In genomic region chr7:114086491-114086905, GRCh38 we compare ENCODE assay signal across 8 cellular contexts.
DNase-seq lines count a peak whose midpoint lies in the region; ATAC-seq and TF ChIP-seq lines count a peak whose summit lies in the region.

No MANE protein-coding gene starts in this region.

- H3K27me3 Mint-ChIP-seq in activated CD4-positive, alpha-beta memory T cell treated with anti-CD3 and anti-CD28 coated beads, Interleukin-2, amount 10 ng/mL, durations not matched to agents 7 days and 5 days: peaks cover 71% of the 10 kb centered on the region

- 0 to 4% (median 1%) methylated on average over 16 to 37 of the region's 37 CpGs for WGBS in heart left ventricle, 4 donors

- no peak for TF ChIP-seq CTCF in heart left ventricle (IDR thresholded peaks at IDR 0.05)

- H3K27ac ChIP-seq in ACC112 (ENCODE audit: low read depth, low read length) (no peak overlapping the region), heart left ventricle (peak overlapping the region; percentile 14 to 92 (median 79))

- H3K27me3 ChIP-seq in ACC112 (ENCODE audit: insufficient read depth, low read length): peaks cover 27% of the 10 kb centered on the region
- H3K27me3 ChIP-seq in heart left ventricle: peaks cover 5 to 97% (median 62%) of the 10 kb centered on the region in 9 donors

- intact Hi-C loops in heart left ventricle (cut with DNase I): loop anchor here in 7 of 10 donors (10.0 kb wide), 7 partner anchors 318 to 1128 kb away; partner anchors contain the start of gene FOXP2 (in 2 of the 7)

- H3K4me1 Mint-ChIP-seq in activated CD4-positive, alpha-beta memory T cell treated with anti-CD3 and anti-CD28 coated beads, Interleukin-2, amount 10 ng/mL, durations not matched to agents 7 days and 5 days: peaks cover 41% of the 10 kb centered on the region

- peak overlapping the region; percentile 73 for H3K4me3 Mint-ChIP-seq in activated CD4-positive, alpha-beta memory T cell treated with anti-CD3 and anti-CD28 coated beads, Interleukin-2, amount 10 ng/mL, durations not matched to agents 7 days and 5 days

- H2AFZ ChIP-seq in ACC112 (ENCODE audit: low read length, unreplicated experiment): peak overlapping the region; percentile 89

- H3K4me3 ChIP-seq in ACC112 (ENCODE audit: low read depth, low read length) (peak overlapping the region; percentile 91), heart left ventricle (peak overlapping the region; percentile 22 to 73 (median 61))

- H3K9me3 ChIP-seq in heart left ventricle: no peaks in the 10 kb centered on the region

- TF ChIP-seq POLR2A in heart left ventricle (IDR thresholded peaks at IDR 0.05): no peak

- peak; percentile 39 for ATAC-seq in GM21526 (IDR thresholded peaks at IDR 0.05; ENCODE audit: low FRiP score, unreplicated experiment)
- ATAC-seq in heart left ventricle: peak in 2 of 4 donors; percentile 25 to 39
- ATAC-seq in GM18867 (IDR thresholded peaks at IDR 0.05; ENCODE audit: unreplicated experiment): no peak
- no peak for ATAC-seq in GM18870 (IDR thresholded peaks at IDR 0.05; ENCODE audit: unreplicated experiment)

- CTCF ChIA-PET in activated CD4-positive, alpha-beta memory T cell treated with anti-CD3 and anti-CD28 coated beads, Interleukin-2, amount 10 ng/mL, durations not matched to agents 7 days and 5 days (lab: Charles Lee): no interaction called here

- no peaks in the 10 kb centered on the region for H3K9me3 Mint-ChIP-seq in activated CD4-positive, alpha-beta memory T cell treated with anti-CD3 and anti-CD28 coated beads, Interleukin-2, amount 10 ng/mL, durations not matched to agents 7 days and 5 days

- H3K27ac Mint-ChIP-seq in activated CD4-positive, alpha-beta memory T cell treated with anti-CD3 and anti-CD28 coated beads, Interleukin-2, amount 10 ng/mL, durations not matched to agents 7 days and 5 days: no peak overlapping the region

- no peaks in the 10 kb centered on the region for H3K36me3 ChIP-seq in ACC112 (ENCODE audit: insufficient read depth, low read length)
- no peaks in the 10 kb centered on the region for H3K36me3 ChIP-seq in heart left ventricle

- H3K36me3 Mint-ChIP-seq in activated CD4-positive, alpha-beta memory T cell treated with anti-CD3 and anti-CD28 coated beads, Interleukin-2, amount 10 ng/mL, durations not matched to agents 7 days and 5 days (ENCODE audit: low read depth): peaks cover 4% of the 10 kb centered on the region

- POLR2A ChIA-PET in activated CD4-positive, alpha-beta memory T cell treated with anti-CD3 and anti-CD28 coated beads, Interleukin-2, amount 10 ng/mL, durations not matched to agents 7 days and 5 days (lab: Charles Lee): no interaction called here

- no peaks in the 10 kb centered on the region for H3K79me2 ChIP-seq in ACC112 (ENCODE audit: control insufficient read depth, insufficient read depth, low read length, unreplicated experiment)

- DNase-seq in activated CD4-positive, alpha-beta memory T cell treated with anti-CD3 and anti-CD28 coated beads, Interleukin-2, amount 10 ng/mL, durations not matched to agents 7 days and 5 days: no peak
- DNase-seq in heart left ventricle (peak; percentile 18 to 60 (median 27)), retina (peak; percentile 76), NCI-H1694 (lab: John Stamatoyannopoulos, UW) (no peak)

- H3K4me1 ChIP-seq in ACC112 (ENCODE audit: control insufficient read depth, insufficient read depth, low read length, unreplicated experiment) (no peaks in the 10 kb centered on the region), heart left ventricle (peaks cover 0 to 53% (median 11%) of the 10 kb centered on the region in 12 donors)

Comparison
In these comparisons a context has a peak if more than half of its experiments do, and no peak if none do; other contexts are left out.
1. DNase-seq: peak in heart left ventricle (5 of 5) and retina (single experiment); none in activated CD4-positive, alpha-beta memory T cell treated with anti-CD3 and anti-CD28 coated beads, Interleukin-2, amount 10 ng/mL, durations not matched to agents 7 days and 5 days (single experiment) and NCI-H1694 (single experiment).